In genomic region chr3:76527773-76528172, GRCh38 we compare ENCODE assay signal across 31 cellular contexts.
"Had no signal": no experiment of that assay in that cellular context is flagged by ENCODE, and none has a peak within 500 bp of the region (broad histone marks: within the 10 kb centered on the region; RNA-seq: fewer than 3 reads in every experiment).

No MANE protein-coding gene starts in this region.

- DNase-seq: activated CD4-positive, alpha-beta memory T cell treated with anti-CD3 and anti-CD28 coated beads for 36 hours; activated CD4-positive, alpha-beta T cell treated with anti-CD3 and anti-CD28 coated beads for 1 hour; activated CD4-positive, alpha-beta T cell treated with anti-CD3 and anti-CD28 coated beads for 4 hours; activated CD4-positive, alpha-beta T cell treated with anti-CD3 and anti-CD28 coated beads, Interleukin-2, amount 50 U/mL, for 1 hour; activated CD8-positive, alpha-beta memory T cell treated with anti-CD3 and anti-CD28 coated beads, Interleukin-2, amount 10 ng/mL, durations not matched to agents 7 days and 5 days; activated CD8-positive, alpha-beta memory T cell treated with anti-CD3 and anti-CD28 coated beads, Interleukin-2, amount 50 U/mL, for 4 hours; activated CD8-positive, alpha-beta T cell treated with anti-CD3 and anti-CD28 coated beads, Interleukin-2, amount 10 ng/mL, durations not matched to agents 7 days and 5 days; activated effector memory CD4-positive, alpha-beta T cell treated with anti-CD3 and anti-CD28 coated beads, Interleukin-2, amount 50 U/mL, for 16 hours; activated naive CD4-positive, alpha-beta T cell treated with anti-CD3 and anti-CD28 coated beads for 36 hours; activated naive CD8-positive, alpha-beta T cell treated with anti-CD3 and anti-CD28 coated beads for 36 hours; activated T-cell treated with anti-CD3 and anti-CD28 coated beads, Interleukin-2, amount 50 U/mL, for 1 hour; activated T-cell treated with anti-CD3 and anti-CD28 coated beads, Interleukin-2, amount 50 U/mL, for 48 hours; central memory CD4-positive, alpha-beta T cell; cerebellar nuclear complex; colonic mucosa; effector CD8-positive, alpha-beta T cell; esophagus squamous epithelium; gastrocnemius medialis; glutamatergic neuron; heart left ventricle; T-helper 2 cell had no signal

- ATAC-seq: activated CD8-positive, alpha-beta memory T cell treated with anti-CD3 and anti-CD28 coated beads, Interleukin-2, amount 10 ng/mL, durations not matched to agents 7 days and 5 days; activated CD8-positive, alpha-beta T cell treated with anti-CD3 and anti-CD28 coated beads, Interleukin-2, amount 10 ng/mL, durations not matched to agents 7 days and 5 days; gastrocnemius medialis; heart left ventricle; WTC11 had no signal

- H3K4me3 Mint-ChIP-seq: activated CD4-positive, alpha-beta memory T cell treated with anti-CD3 and anti-CD28 coated beads for 36 hours; activated CD8-positive, alpha-beta memory T cell treated with anti-CD3 and anti-CD28 coated beads, Interleukin-2, amount 10 ng/mL, durations not matched to agents 7 days and 5 days; activated CD8-positive, alpha-beta T cell treated with anti-CD3 and anti-CD28 coated beads, Interleukin-2, amount 10 ng/mL, durations not matched to agents 7 days and 5 days; activated naive CD4-positive, alpha-beta T cell treated with anti-CD3 and anti-CD28 coated beads for 36 hours; activated naive CD4-positive, alpha-beta T cell treated with anti-CD3 and anti-CD28 coated beads, Interleukin-2, amount 50 U/mL, for 24 hours; activated naive CD8-positive, alpha-beta T cell treated with anti-CD3 and anti-CD28 coated beads for 36 hours; activated T-helper 1 cell treated with anti-CD3 and anti-CD28 coated beads, Interleukin-12 subunit alpha, Interleukin-12 subunit beta, Interleukin-2, Interleukin-4 antibody, amounts not matched to agents 30 ng/mL and 10 ng/mL and 1 ng/mL, durations not matched to agents 14 hours and 24 hours and 36 hours; brain; WTC11 had no signal

- H3K27ac ChIP-seq: ascending aorta, breast epithelium, cardiac muscle cell, colonic mucosa, epithelial cell of prostate, esophagus squamous epithelium, gastrocnemius medialis, heart left ventricle, VCaP had no signal

- H3K27me3 ChIP-seq: ascending aorta, breast epithelium, cardiac muscle cell, colonic mucosa, esophagus squamous epithelium, gastrocnemius medialis, heart left ventricle had no signal

- H3K36me3 Mint-ChIP-seq: activated CD4-positive, alpha-beta memory T cell treated with anti-CD3 and anti-CD28 coated beads for 36 hours; activated CD8-positive, alpha-beta memory T cell treated with anti-CD3 and anti-CD28 coated beads, Interleukin-2, amount 10 ng/mL, durations not matched to agents 7 days and 5 days; activated naive CD4-positive, alpha-beta T cell treated with anti-CD3 and anti-CD28 coated beads, Interleukin-2, amount 50 U/mL, for 24 hours; activated naive CD8-positive, alpha-beta T cell treated with anti-CD3 and anti-CD28 coated beads for 36 hours; brain; WTC11 had no signal

- H3K9me3 Mint-ChIP-seq: activated naive CD4-positive, alpha-beta T cell treated with anti-CD3 and anti-CD28 coated beads, Interleukin-2, amount 50 U/mL, for 24 hours; activated naive CD8-positive, alpha-beta T cell treated with anti-CD3 and anti-CD28 coated beads for 36 hours; brain; WTC11 had no signal

- H3K4me1 ChIP-seq: ascending aorta, breast epithelium, colonic mucosa, esophagus squamous epithelium, gastrocnemius medialis, heart left ventricle had no signal

- H3K4me1 Mint-ChIP-seq: activated CD8-positive, alpha-beta memory T cell treated with anti-CD3 and anti-CD28 coated beads, Interleukin-2, amount 10 ng/mL, durations not matched to agents 7 days and 5 days; activated naive CD4-positive, alpha-beta T cell treated with anti-CD3 and anti-CD28 coated beads, Interleukin-2, amount 50 U/mL, for 24 hours; activated naive CD8-positive, alpha-beta T cell treated with anti-CD3 and anti-CD28 coated beads for 36 hours had no signal

- H3K27ac Mint-ChIP-seq: activated CD4-positive, alpha-beta memory T cell treated with anti-CD3 and anti-CD28 coated beads for 36 hours; activated CD8-positive, alpha-beta memory T cell treated with anti-CD3 and anti-CD28 coated beads, Interleukin-2, amount 10 ng/mL, durations not matched to agents 7 days and 5 days; activated CD8-positive, alpha-beta T cell treated with anti-CD3 and anti-CD28 coated beads, Interleukin-2, amount 10 ng/mL, durations not matched to agents 7 days and 5 days; activated naive CD4-positive, alpha-beta T cell treated with anti-CD3 and anti-CD28 coated beads for 36 hours; activated naive CD4-positive, alpha-beta T cell treated with anti-CD3 and anti-CD28 coated beads, Interleukin-2, amount 50 U/mL, for 24 hours; activated naive CD8-positive, alpha-beta T cell treated with anti-CD3 and anti-CD28 coated beads for 36 hours; activated T-helper 1 cell treated with anti-CD3 and anti-CD28 coated beads, Interleukin-12 subunit alpha, Interleukin-12 subunit beta, Interleukin-2, Interleukin-4 antibody, amounts not matched to agents 30 ng/mL and 10 ng/mL and 1 ng/mL, durations not matched to agents 14 hours and 24 hours and 36 hours; activated T-helper 2 cell treated with anti-CD3 and anti-CD28 coated beads, Interferon-gamma antibody, Interleukin-2, Interleukin-4, amounts not matched to agents 10 μg/mL and 5 μg/mL and 100 μg/mL, durations not matched to agents 14 hours and 24 hours and 36 hours; brain; WTC11 had no signal

- H3K27me3 Mint-ChIP-seq: activated CD4-positive, alpha-beta memory T cell treated with anti-CD3 and anti-CD28 coated beads for 36 hours; activated CD8-positive, alpha-beta memory T cell treated with anti-CD3 and anti-CD28 coated beads, Interleukin-2, amount 10 ng/mL, durations not matched to agents 7 days and 5 days; activated naive CD4-positive, alpha-beta T cell treated with anti-CD3 and anti-CD28 coated beads, Interleukin-2, amount 50 U/mL, for 24 hours; activated naive CD8-positive, alpha-beta T cell treated with anti-CD3 and anti-CD28 coated beads for 36 hours had no signal
